In the genomic region with DNA sequence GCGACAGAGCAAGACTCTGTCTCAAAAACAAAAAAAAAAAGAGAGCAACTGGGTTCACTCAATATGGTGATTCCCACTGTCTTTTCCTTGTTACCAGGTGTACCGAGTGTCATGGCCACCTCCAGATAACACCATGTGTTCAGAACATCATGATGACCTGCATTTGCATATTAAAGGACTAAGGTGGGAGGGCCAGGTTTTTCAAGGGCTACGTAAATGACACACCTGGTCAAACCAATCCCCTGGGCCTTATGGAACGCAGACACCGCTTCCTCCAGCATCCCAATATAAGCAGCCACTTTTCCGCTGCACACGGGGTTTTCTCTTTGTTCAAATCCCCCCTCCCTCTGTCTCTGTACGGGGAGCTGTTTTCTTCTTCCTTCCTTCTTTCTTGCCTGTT, we compare ENCODE assay signal across 1 cellular context.
TF ChIP-seq lines count a peak whose summit lies in the region.

No MANE protein-coding gene starts in this region.

TF ChIP-seq in endothelial cell of umbilical vein, 7 proteins besides CTCF, POLR2A, EP300 and RAD21:
- TF ChIP-seq FOS (IDR thresholded peaks at IDR 0.05; ENCODE audit: borderline replicate concordance, insufficient read depth, low read length) (no peak), EZH2 (IDR thresholded peaks at IDR 0.05; ENCODE audit: borderline replicate concordance, low read depth, low read length, severe bottlenecking) (no peak)
- TF ChIP-seq, protein P1, sequence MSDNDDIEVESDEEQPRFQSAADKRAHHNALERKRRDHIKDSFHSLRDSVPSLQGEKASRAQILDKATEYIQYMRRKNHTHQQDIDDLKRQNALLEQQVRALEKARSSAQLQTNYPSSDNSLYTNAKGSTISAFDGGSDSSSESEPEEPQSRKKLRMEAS (IDR thresholded peaks at IDR 0.05; ENCODE audit: insufficient read depth, insufficient read length): no peak
